In genomic region chr2:130222523-130222922, GRCh38 we compare ENCODE assay signal across 17 cellular contexts. TPM values are rescaled to one million over a fixed set of nuclear protein-coding genes. Genes with fewer than 3 reads are reported as not detected.
A peak's percentile ranks its signal among the peaks of the same experiment; 100 is the strongest.
DNase-seq lines count a peak whose midpoint lies in the region; ATAC-seq lines count a peak whose summit lies in the region.
"Not testable (repeated sequence)": the region's sequence is repeated elsewhere in the genome, so short reads cannot be mapped to it uniquely, and the experiment has no call there.
"Had no signal": no experiment of that assay in that cellular context is flagged by ENCODE, and none has a peak within 500 bp of the region (broad histone marks: within the 10 kb centered on the region; RNA-seq: fewer than 3 reads in every experiment).

No MANE protein-coding gene starts in this region.

- peak overlapping the region in 1 of 2 donors; percentile 54 for H3K4me3 Mint-ChIP-seq in activated T-cell treated with anti-CD3 and anti-CD28 coated beads, Interleukin-2, amount 50 U/mL, for 72 hours

- H3K4me1 Mint-ChIP-seq in activated T-cell treated with anti-CD3 and anti-CD28 coated beads, Interleukin-2, amount 50 U/mL, for 72 hours (ENCODE audit: low read depth) = not testable (repeated sequence)

- not testable (repeated sequence) for H3K36me3 Mint-ChIP-seq in activated T-cell treated with anti-CD3 and anti-CD28 coated beads, Interleukin-2, amount 50 U/mL, for 72 hours (ENCODE audit: insufficient read depth in 2 of 2)

- ATAC-seq in GM18511 (IDR thresholded peaks at IDR 0.05; ENCODE audit: unreplicated experiment) = peak; percentile 77
- ATAC-seq in GM19035 (IDR thresholded peaks at IDR 0.05; ENCODE audit: unreplicated experiment) = peak; percentile 88
- ATAC-seq in GM21447 (IDR thresholded peaks at IDR 0.05; ENCODE audit: unreplicated experiment) = peak; percentile 86
- peak; percentile 95 for ATAC-seq in HG02623 (IDR thresholded peaks at IDR 0.05; ENCODE audit: unreplicated experiment)
- peak; percentile 85 for ATAC-seq in HG03039 (IDR thresholded peaks at IDR 0.05; ENCODE audit: unreplicated experiment)
- peak; percentile 94 for ATAC-seq in HG03439 (IDR thresholded peaks at IDR 0.05; ENCODE audit: unreplicated experiment)
- peak; percentile 67 to 96 for ATAC-seq in activated T-cell treated with anti-CD3 and anti-CD28 coated beads, Interleukin-2, amount 50 U/mL, for 72 hours (replicated peaks in 1 of 2)
- ATAC-seq in stimulated activated naive CD8-positive, alpha-beta T cell treated with anti-CD3 and anti-CD28 coated beads, Interleukin-15, Interleukin-2, amounts not matched to agents 100 U/mL and 50 U/mL, for 24 hours = peak; percentile 66

- not testable (repeated sequence) for H3K27ac Mint-ChIP-seq in activated T-cell treated with anti-CD3 and anti-CD28 coated beads, Interleukin-2, amount 50 U/mL, for 72 hours

- peaks cover 14% of the 10 kb centered on the region for H3K27me3 Mint-ChIP-seq in activated T-cell treated with anti-CD3 and anti-CD28 coated beads, Interleukin-2, amount 50 U/mL, for 72 hours (ENCODE audit: low read depth)

- not testable (repeated sequence) for H3K9me3 Mint-ChIP-seq in activated T-cell treated with anti-CD3 and anti-CD28 coated beads, Interleukin-2, amount 50 U/mL, for 72 hours

- DNase-seq in activated T-cell treated with anti-CD3 and anti-CD28 coated beads, Interleukin-2, amount 50 U/mL, for 72 hours; stimulated activated naive CD8-positive, alpha-beta T cell treated with anti-CD3 and anti-CD28 coated beads, Interleukin-15, Interleukin-2, amounts not matched to agents 100 U/mL and 50 U/mL, for 24 hours: not testable (repeated sequence)

RNA-seq across cellular contexts. Expression of gene TUBA3E, which starts 24.3 kb away (rescaled TPM):
- not detected for total RNA-seq in activated T-cell treated with anti-CD3 and anti-CD28 coated beads, Interleukin-2, amount 50 U/mL, for 72 hours
- total RNA-seq: activated CD4-positive, alpha-beta memory T cell treated with anti-CD3 and anti-CD28 coated beads, Interleukin-2, amount 10 ng/mL, durations not matched to agents 7 days and 5 days; dermis microvascular lymphatic vessel endothelial cell; glomerular endothelial cell; HFFc6; mesenteric fat pad; progenitor cell of endocrine pancreas; sciatic nerve; SK-MEL-5; stomach had no signal

RNA-seq across cellular contexts. Expression of gene MZT2B, which starts 40.5 kb away (rescaled TPM):
- 100 to 1,000 TPM; 324 to 329 TPM for total RNA-seq in activated T-cell treated with anti-CD3 and anti-CD28 coated beads, Interleukin-2, amount 50 U/mL, for 72 hours

RNA-seq across cellular contexts. Expression of gene SMPD4, which starts 41.1 kb away (rescaled TPM):
- 10 to 100 TPM; 68.1 to 78.8 TPM for total RNA-seq in activated T-cell treated with anti-CD3 and anti-CD28 coated beads, Interleukin-2, amount 50 U/mL, for 72 hours
